13 cellular contexts compared by ENCODE assay signal in the genomic region with DNA sequence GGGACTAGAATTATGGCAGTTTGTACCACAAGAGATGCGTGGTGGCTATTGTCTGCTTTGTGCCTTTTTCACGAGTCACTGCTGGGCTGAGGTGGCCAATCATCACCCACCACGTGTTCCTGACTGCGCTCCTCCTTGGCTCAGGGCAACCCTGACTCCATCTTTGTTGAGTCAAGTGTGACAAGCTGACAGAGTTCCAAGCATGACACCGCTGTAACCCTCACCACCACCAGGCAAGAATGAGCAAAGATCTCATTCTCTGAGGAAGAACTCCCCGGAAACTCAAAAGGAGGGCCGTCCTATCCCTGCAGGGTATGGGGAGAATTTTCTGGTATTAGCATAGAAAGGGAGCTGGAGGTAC. TPM values are rescaled to one million over a fixed set of nuclear protein-coding genes. Genes with fewer than 3 reads are reported as not detected.
"Had no signal": no experiment of that assay in that cellular context is flagged by ENCODE, and none has a peak within 500 bp of the region (broad histone marks: within the 10 kb centered on the region; RNA-seq: fewer than 3 reads in every experiment).

No MANE protein-coding gene starts in this region.

RNA-seq across cellular contexts. Expression of a gene that starts 9.8 kb away (rescaled TPM):
- total RNA-seq: activated B cell treated with CpG ODN at 0.5 μM for 24 hours; activated CD8-positive, alpha-beta memory T cell treated with anti-CD3 and anti-CD28 coated beads for 36 hours; activated CD8-positive, alpha-beta T cell treated with anti-CD3 and anti-CD28 coated beads for 36 hours; activated T-cell treated with anti-CD3 and anti-CD28 coated beads, Interleukin-2, amount 50 U/mL, for 4 hours; activated T-helper 1 cell treated with anti-CD3 and anti-CD28 coated beads, Interleukin-12 subunit alpha, Interleukin-12 subunit beta, Interleukin-2, Interleukin-4 antibody, amounts not matched to agents 30 ng/mL and 10 ng/mL and 1 ng/mL, durations not matched to agents 14 hours and 24 hours and 36 hours; bronchial epithelial cell; M059J; OCI-LY7; PC-9; SK-MEL-5; T-cell; T-helper 17 cell had no signal

RNA-seq across cellular contexts. Expression of a gene that starts 59.4 kb away (rescaled TPM):
- total RNA-seq: activated B cell treated with CpG ODN at 0.5 μM for 24 hours; activated CD8-positive, alpha-beta memory T cell treated with anti-CD3 and anti-CD28 coated beads for 36 hours; activated CD8-positive, alpha-beta T cell treated with anti-CD3 and anti-CD28 coated beads for 36 hours; activated T-cell treated with anti-CD3 and anti-CD28 coated beads, Interleukin-2, amount 50 U/mL, for 4 hours; activated T-helper 1 cell treated with anti-CD3 and anti-CD28 coated beads, Interleukin-12 subunit alpha, Interleukin-12 subunit beta, Interleukin-2, Interleukin-4 antibody, amounts not matched to agents 30 ng/mL and 10 ng/mL and 1 ng/mL, durations not matched to agents 14 hours and 24 hours and 36 hours; bronchial epithelial cell; M059J; OCI-LY7; PC-9; Right ventricle myocardium inferior; SK-MEL-5; T-cell; T-helper 17 cell had no signal
